Comparison of ENCODE assay signal across 8 cellular contexts in genomic region chr2:191020742-191021381, GRCh38. TPM values are rescaled to one million over a fixed set of nuclear protein-coding genes. Genes with fewer than 3 reads are reported as not detected.
A peak's percentile ranks its signal among the peaks of the same experiment; 100 is the strongest.
DNase-seq lines count a peak whose midpoint lies in the region; ATAC-seq, FAIRE-seq and TF ChIP-seq lines count a peak whose summit lies in the region.

No MANE protein-coding gene starts in this region.

- BruUV-seq in mammary epithelial cell (replicated peaks; lab: Mats Ljungman, UMichigan): TSS peak; percentile 82
- TSS peak; percentile 97 for BruUV-seq in HepG2 (replicated peaks; lab: Mats Ljungman, UMichigan)

- 12% methylated on average over 12 of the region's 14 CpGs for WGBS in mammary epithelial cell (ENCODE audit: low coverage, missing lambda C conversion rate)
- under 1% methylated on average over 14 of the region's 14 CpGs for WGBS in HepG2 (ENCODE audit: low lambda C conversion rate)

- H3K27me3 ChIP-seq in mammary epithelial cell (ENCODE audit: insufficient read depth, low read length) (no peaks in the 10 kb centered on the region), HepG2 (ENCODE audit: control insufficient read depth in 1 of 2, insufficient read depth in 2 of 2, low read length in 2 of 2) (peaks cover 0 to 7% of the 10 kb centered on the region in 2 experiments; a peak in 1 of 5 replicates)

- DNase-seq in RPMI8226: peak; percentile 18
- peak; percentile 84 for DNase-seq in mammary epithelial cell
- DNase-seq in HepG2 (ENCODE audit: low spot score): peak; percentile 71
- peak in 10 of 49 donors; percentile 24 to 66 (median 34) for DNase-seq in substantia nigra (lab: John Stamatoyannopoulos, UW)
- DNase-seq in NCI-H345 (lab: John Stamatoyannopoulos, UW): no peak

- in situ Hi-C loops in mammary epithelial cell (cut with MboI; ENCODE audit: low sequenced_read_pairs in 2 of 2): no loop called here
- in situ Hi-C loops in HepG2 (cut with HindIII; ENCODE audit: extremely low pct_ligation_motif_present, low pct_unique_long_range_greater_than_20kb): no loop called here

- peaks cover 5% of the 10 kb centered on the region for H3K4me1 ChIP-seq in mammary epithelial cell (ENCODE audit: insufficient read depth, low read length)
- H3K4me1 ChIP-seq in HepG2 (ENCODE audit: insufficient read depth, low read length): peaks cover 30% of the 10 kb centered on the region

- POLR2A ChIA-PET in HepG2 (lab: Yijun Ruan, JAX): interaction anchor here (0.6 to 3.2 kb wide), 15 partner anchors 8 to 707 kb away, joined by 3 to 18 read pairs (median 3); partner anchors contain the start of genes GLS, HIBCH and NABP1

- H3K4me2 ChIP-seq in mammary epithelial cell (ENCODE audit: insufficient read depth, low read depth, low read length): peak overlapping the region; percentile 97
- peak overlapping the region; percentile 96 for H3K4me2 ChIP-seq in HepG2 (ENCODE audit: low read depth, low read length)

- no peaks in the 10 kb centered on the region for H3K79me2 ChIP-seq in mammary epithelial cell (ENCODE audit: insufficient read depth, low read length)
- H3K79me2 ChIP-seq in HepG2 (ENCODE audit: insufficient read depth, low read length): peaks cover 3% of the 10 kb centered on the region

- ATAC-seq in GM19035 (IDR thresholded peaks at IDR 0.05; ENCODE audit: unreplicated experiment): peak; percentile 29
- ATAC-seq in HG03139 (IDR thresholded peaks at IDR 0.05; ENCODE audit: unreplicated experiment): peak; percentile 5
- peak; percentile 50 for ATAC-seq in HepG2

- TF ChIP-seq EP300 in HepG2 (IDR thresholded peaks at IDR 0.05; ENCODE audit: low read depth in 2 of 2, low read length in 2 of 2) (no peak), HepG2 (CRISPR knock-in tag; IDR thresholded peaks at IDR 0.05; ENCODE audit: borderline replicate concordance) (no peak)

- FAIRE-seq in HepG2 (lab: Jason Lieb, UNC): no peak

- H2AFZ ChIP-seq in mammary epithelial cell (ENCODE audit: low read depth, low read length) (peak overlapping the region; percentile 85), HepG2 (ENCODE audit: low read length) (peak overlapping the region; percentile 7)

- TF ChIP-seq POLR2A in HepG2 (IDR thresholded peaks at IDR 0.05; ENCODE audit: insufficient read depth in 1 of 2, low read depth in 2 of 2, low read length in 2 of 2): peak; percentile 28 to 68; a peak in 2 of 4 replicates

- H4K20me1 ChIP-seq in mammary epithelial cell (ENCODE audit: insufficient read depth, low read length) (no peaks in the 10 kb centered on the region), HepG2 (ENCODE audit: insufficient read depth, low read length) (no peaks in the 10 kb centered on the region)

- H3K36me3 ChIP-seq in mammary epithelial cell (ENCODE audit: insufficient read depth, low read length) (no peaks in the 10 kb centered on the region), HepG2 (replicated peaks in 1 of 2; ENCODE audit: control insufficient read depth in 1 of 2, insufficient read depth in 2 of 2, low read length in 2 of 2) (no peaks in the 10 kb centered on the region)

- CTCF ChIA-PET in mammary epithelial cell (lab: Charles Lee; ENCODE audit: low non-redundant PET) (no interaction called here), HepG2 (lab: Yijun Ruan, JAX; ENCODE audit: low intra/inter-chr PET ratio, low total read pairs) (no interaction called here)

- H3K27ac ChIP-seq in C4-2B (peak overlapping the region; percentile 98), mammary epithelial cell (ENCODE audit: insufficient read depth, low read depth, low read length) (peak overlapping the region; percentile 98), HepG2 (ENCODE audit: extremely low read length, insufficient read depth, low read length) (peak overlapping the region; percentile 98), substantia nigra (ENCODE audit: low read depth, low read length, poor library complexity, severe bottlenecking) (peak overlapping the region; percentile 83)

- TF ChIP-seq RAD21 in HepG2 (CRISPR knock-in tag; IDR thresholded peaks at IDR 0.05): no peak

- H3K4me3 ChIP-seq in mammary epithelial cell (replicated peaks in 1 of 3; ENCODE audit: insufficient read depth in 1 of 3, low read depth in 2 of 3, low read length in 3 of 3) (peak overlapping the region; percentile 73 to 82 (median 81)), HepG2 (replicated peaks in 1 of 3; ENCODE audit: insufficient read depth in 1 of 3, low read depth in 2 of 3, low read length in 3 of 3) (peak overlapping the region; percentile 90 to 96 (median 92))

- dilution Hi-C loops in mammary epithelial cell (cut with HindIII; ENCODE audit: low sequenced_read_pairs): no loop called here

- H3K9ac ChIP-seq in mammary epithelial cell (ENCODE audit: insufficient read depth, low read length) (peak overlapping the region; percentile 99), HepG2 (ENCODE audit: insufficient read depth, low read depth, low read length) (peak overlapping the region; percentile 98)

- TF ChIP-seq CTCF in C4-2B (conservative IDR thresholded peaks at IDR 0.05) (no peak), mammary epithelial cell (conservative IDR thresholded peaks at IDR 0.05 in 1 of 2, IDR thresholded peaks at IDR 0.05 in 1 of 2; ENCODE audit: extremely low read depth in 1 of 2, insufficient read depth in 1 of 2, low read depth in 1 of 2, low read length in 2 of 2) (no peak), HepG2 (CRISPR knock-in tag; IDR thresholded peaks at IDR 0.05) (no peak)

- H3K9me3 ChIP-seq in mammary epithelial cell (replicated peaks; ENCODE audit: insufficient read depth, low read length) (no peaks in the 10 kb centered on the region), HepG2 (ENCODE audit: low read length) (no peaks in the 10 kb centered on the region)

- intact Hi-C loops in mammary epithelial cell (cut with micrococcal nuclease): loop anchor here (1.0 kb wide), 1 partner anchor 8 kb away; no protein-coding TSS in a partner anchor
- intact Hi-C loops in HepG2 (cut with micrococcal nuclease; ENCODE audit: unreplicated experiment): loop anchor here (1.0 to 5.0 kb wide), 2 partner anchors 8 to 139 kb away; partner anchors contain the start of gene GLS

TF ChIP-seq in HepG2, 621 proteins besides CTCF, POLR2A, EP300 and RAD21 (continues in another document):
- TF ChIP-seq MTERF4 (CRISPR knock-in tag; IDR thresholded peaks at IDR 0.05) (no peak), DNMT3B (CRISPR knock-in tag; conservative IDR thresholded peaks at IDR 0.05) (no peak), ATAD3A (CRISPR knock-in tag; IDR thresholded peaks at IDR 0.05) (no peak), ZNF563 (CRISPR knock-in tag; IDR thresholded peaks at IDR 0.05) (no peak), SIX1 (CRISPR knock-in tag; IDR thresholded peaks at IDR 0.05; ENCODE audit: borderline replicate concordance) (no peak), ZNF766 (CRISPR knock-in tag; IDR thresholded peaks at IDR 0.05; ENCODE audit: borderline replicate concordance) (no peak), TEAD3 (CRISPR knock-in tag; optimal IDR thresholded peaks at IDR 0.05; ENCODE audit: borderline replicate concordance) (no peak), ZFP36L1 (CRISPR knock-in tag; IDR thresholded peaks at IDR 0.05) (no peak), ZFP36 (IDR thresholded peaks at IDR 0.05; ENCODE audit: borderline replicate concordance, low read depth, low read length, partially characterized antibody) (no peak), ZNF329 (CRISPR knock-in tag; IDR thresholded peaks at IDR 0.05; ENCODE audit: low read depth) (no peak), TFDP1 (CRISPR knock-in tag; IDR thresholded peaks at IDR 0.05; ENCODE audit: borderline replicate concordance) (no peak)

RNA-seq across cellular contexts. Expression of gene STAT1, which starts 6.9 kb away (rescaled TPM):
- total RNA-seq in mammary epithelial cell (10 to 100 TPM; 56.2 to 56.5 TPM), HepG2 (2016; rRNA removed; fragmentation: Illumina TruSeq; extraction: Trizol) (59.6 and 90.6 TPM in 2 replicates)
- polyA plus RNA-seq in mammary epithelial cell (31.9 TPM), HepG2 (2011; rRNA removed) (20.3 and 21.8 TPM in 2 replicates)
- polyA minus RNA-seq in mammary epithelial cell: 69.8 TPM
- total RNA-seq in HepG2 (2016; cell fraction: cytosol; rRNA removed; fragmentation: Illumina TruSeq; extraction: Trizol; ENCODE audit: low read depth): 5.1 and 7.1 TPM in 2 replicates
- total RNA-seq in HepG2 (2016; cell fraction: insoluble cytoplasmic fraction; rRNA removed; fragmentation: Illumina TruSeq; extraction: Trizol): 57.7 and 86.9 TPM in 2 replicates
- total RNA-seq in HepG2 (2016; cell fraction: membrane; rRNA removed; fragmentation: Illumina TruSeq; extraction: Trizol): 19.3 and 19.4 TPM in 2 replicates
- total RNA-seq in HepG2 (2016; cell fraction: nucleus; rRNA removed; fragmentation: Illumina TruSeq; extraction: Trizol): 57.3 and 58.4 TPM in 2 replicates
- 13.9 and 15.2 TPM in 2 replicates for polyA plus RNA-seq in HepG2 (2011; cell fraction: cytosol; rRNA removed)
- 22.3 and 28.1 TPM in 2 replicates for polyA plus RNA-seq in HepG2 (2011; cell fraction: nucleus; rRNA removed)
- 24.4 and 28.8 TPM in 2 replicates for polyA plus RNA-seq in HepG2 (2012)
- polyA plus RNA-seq in HepG2 (2016; cell fraction: cytosol; fragmentation: Illumina TruSeq; extraction: Trizol; ENCODE audit: low read depth): 2.5 and 2.7 TPM in 2 replicates
- polyA plus RNA-seq in HepG2 (2016; cell fraction: insoluble cytoplasmic fraction; fragmentation: Illumina TruSeq; extraction: Trizol; ENCODE audit: low read depth): 75.4 and 77.9 TPM in 2 replicates
- 8.3 and 8.6 TPM in 2 replicates for polyA plus RNA-seq in HepG2 (2016; cell fraction: membrane; fragmentation: Illumina TruSeq; extraction: Trizol; ENCODE audit: low read depth)
- polyA plus RNA-seq in HepG2 (2016; cell fraction: nucleus; fragmentation: Illumina TruSeq; extraction: Trizol; ENCODE audit: insufficient read depth, low read depth): 42.8 and 45.3 TPM in 2 replicates
- polyA minus RNA-seq in HepG2 (2011; rRNA and poly(A)+ RNA removed; ENCODE audit: low replicate concordance): 57.6 and 62.6 TPM in 2 replicates
- 30.3 and 34.4 TPM in 2 replicates for polyA minus RNA-seq in HepG2 (2011; cell fraction: cytosol; rRNA and poly(A)+ RNA removed)
- polyA minus RNA-seq in HepG2 (2011; cell fraction: nucleus; rRNA and poly(A)+ RNA removed): 84.8 and 99.3 TPM in 2 replicates
